ENCODE assay signal across 13 cellular contexts in the genomic region with DNA sequence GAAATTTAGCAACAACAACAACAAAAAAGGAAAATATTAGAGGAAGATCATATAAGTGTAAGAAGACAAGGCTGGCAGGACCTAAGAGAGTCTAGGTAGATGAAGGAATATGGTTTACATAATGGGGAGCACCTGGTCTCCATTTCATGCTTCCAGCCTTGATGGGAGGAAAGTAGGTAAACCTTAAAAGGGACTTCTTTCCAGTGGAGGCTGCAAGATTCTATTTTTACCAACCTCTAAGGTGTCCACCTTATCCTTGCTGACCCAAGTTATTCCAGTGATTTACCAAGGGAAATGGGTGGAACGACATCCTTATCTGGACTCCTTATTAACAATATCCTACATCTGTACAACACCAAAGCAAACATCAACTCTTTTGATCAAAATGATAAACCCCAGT. TPM values are rescaled to one million over a fixed set of nuclear protein-coding genes. Genes with fewer than 3 reads are reported as not detected.
DNase-seq lines count a peak whose midpoint lies in the region; ATAC-seq, FAIRE-seq and TF ChIP-seq lines count a peak whose summit lies in the region.
"Had no signal": no experiment of that assay in that cellular context is flagged by ENCODE, and none has a peak within 500 bp of the region (broad histone marks: within the 10 kb centered on the region; RNA-seq: fewer than 3 reads in every experiment).

No MANE protein-coding gene starts in this region.

- peak overlapping the region; percentile 98 for H3K27ac Mint-ChIP-seq in activated B cell treated with CpG ODN at 0.5 μM for 24 hours
- H3K27ac Mint-ChIP-seq in immature natural killer cell = peak overlapping the region; percentile 99 to 100 (median 100)
- H3K27ac Mint-ChIP-seq in stimulated activated naive CD8-positive, alpha-beta T cell treated with anti-CD3 and anti-CD28 coated beads, Interleukin-15, amount 100 ng/mL, for 72 hours = peak overlapping the region; percentile 92 to 100

- H3K27me3 Mint-ChIP-seq in activated T-cell treated with anti-CD3 and anti-CD28 coated beads, Interleukin-2, amount 50 U/mL, for 4 hours (ENCODE audit: low read depth) = peaks cover 2% of the 10 kb centered on the region
- H3K27me3 Mint-ChIP-seq in activated B cell treated with CpG ODN at 0.5 μM for 24 hours (peaks cover 4% of the 10 kb centered on the region), immature natural killer cell (ENCODE audit: low read depth in 3 of 3) (peaks cover 19 to 48% (median 38%) of the 10 kb centered on the region in 3 donors)
- no peaks in the 10 kb centered on the region for H3K27me3 Mint-ChIP-seq in stimulated activated naive CD8-positive, alpha-beta T cell treated with anti-CD3 and anti-CD28 coated beads, Interleukin-15, amount 100 ng/mL, for 72 hours

- FAIRE-seq in H54 (lab: Jason Lieb, UNC) = no peak
- FAIRE-seq: islet of Langerhans had no signal

- DNase-seq in activated T-cell treated with anti-CD3 and anti-CD28 coated beads, Interleukin-2, amount 50 U/mL, for 4 hours = no peak
- DNase-seq in activated T-cell treated with anti-CD3 and anti-CD28 coated beads, Interleukin-2, amount 50 U/mL, for 48 hours = no peak
- DNase-seq in activated B cell treated with CpG ODN at 0.5 μM for 24 hours = no peak
- no peak for DNase-seq in immature natural killer cell
- no peak for DNase-seq in stimulated activated naive CD8-positive, alpha-beta T cell treated with anti-CD3 and anti-CD28 coated beads, Interleukin-15, amount 100 ng/mL, for 72 hours
- no peak for DNase-seq in T1000 (lab: John Stamatoyannopoulos, UW)
- DNase-seq in H54 (ENCODE audit: insufficient read length, low spot score) = no peak
- DNase-seq in anterior cingulate cortex (lab: John Stamatoyannopoulos, UW) = no peak
- DNase-seq: cerebellar nuclear complex, KG1, NCI-H2081 treated with DMSO at 0.1 percent for 48 hours, occipital lobe had no signal

- CTCF ChIA-PET in activated B cell treated with CpG ODN at 0.5 μM for 24 hours (lab: Charles Lee) = interaction anchor here (0.8 to 8.0 kb wide), 2 partner anchors 10 to 74 kb away, joined by 3 to 324 read pairs; no protein-coding TSS in a partner anchor

- peak overlapping the region; percentile 84 for H3K4me3 Mint-ChIP-seq in activated T-cell treated with anti-CD3 and anti-CD28 coated beads, Interleukin-2, amount 50 U/mL, for 4 hours
- H3K4me3 Mint-ChIP-seq in activated B cell treated with CpG ODN at 0.5 μM for 24 hours = no peak overlapping the region
- peak overlapping the region; percentile 80 to 85 (median 82) for H3K4me3 Mint-ChIP-seq in immature natural killer cell
- peak overlapping the region; percentile 92 to 94 for H3K4me3 Mint-ChIP-seq in stimulated activated naive CD8-positive, alpha-beta T cell treated with anti-CD3 and anti-CD28 coated beads, Interleukin-15, amount 100 ng/mL, for 72 hours

- intact Hi-C loops in activated B cell treated with CpG ODN at 0.5 μM for 24 hours (cut with micrococcal nuclease) = no loop called here

- peaks cover 91% of the 10 kb centered on the region for H3K4me1 Mint-ChIP-seq in activated T-cell treated with anti-CD3 and anti-CD28 coated beads, Interleukin-2, amount 50 U/mL, for 4 hours (ENCODE audit: low read depth)
- H3K4me1 Mint-ChIP-seq in activated B cell treated with CpG ODN at 0.5 μM for 24 hours (peaks cover 91% of the 10 kb centered on the region), immature natural killer cell (peaks cover 94 to 96% of the 10 kb centered on the region in 2 donors)
- H3K4me1 Mint-ChIP-seq in stimulated activated naive CD8-positive, alpha-beta T cell treated with anti-CD3 and anti-CD28 coated beads, Interleukin-15, amount 100 ng/mL, for 72 hours = peaks cover 98% of the 10 kb centered on the region

- H3K36me3 Mint-ChIP-seq in activated T-cell treated with anti-CD3 and anti-CD28 coated beads, Interleukin-2, amount 50 U/mL, for 4 hours (ENCODE audit: insufficient read depth) = peaks cover 4% of the 10 kb centered on the region
- H3K36me3 Mint-ChIP-seq in activated B cell treated with CpG ODN at 0.5 μM for 24 hours (ENCODE audit: low read depth) (peaks cover 16% of the 10 kb centered on the region), immature natural killer cell (peaks cover 0 to 3% (median 0%) of the 10 kb centered on the region in 3 donors)

- no peak for TF ChIP-seq CTCF in activated B cell treated with CpG ODN at 0.5 μM for 24 hours (IDR thresholded peaks at IDR 0.05)

- ATAC-seq in activated T-cell treated with anti-CD3 and anti-CD28 coated beads, Interleukin-2, amount 50 U/mL, for 4 hours = no peak
- ATAC-seq in activated B cell treated with CpG ODN at 0.5 μM for 24 hours (ENCODE audit: low read depth) = no peak
- no peak for ATAC-seq in stimulated activated naive CD8-positive, alpha-beta T cell treated with anti-CD3 and anti-CD28 coated beads, Interleukin-15, amount 100 ng/mL, for 72 hours

- POLR2A ChIA-PET in activated B cell treated with CpG ODN at 0.5 μM for 24 hours (lab: Charles Lee) = interaction anchor here (1.3 to 4.7 kb wide), 2 partner anchors 8 to 10 kb away, joined by 6 to 42 read pairs; no protein-coding TSS in a partner anchor

- TF ChIP-seq POLR2A in H54 (IDR thresholded peaks at IDR 0.05; ENCODE audit: low read depth, low read length) = no peak

- no peaks in the 10 kb centered on the region for H3K9me3 Mint-ChIP-seq in activated T-cell treated with anti-CD3 and anti-CD28 coated beads, Interleukin-2, amount 50 U/mL, for 4 hours
- H3K9me3 Mint-ChIP-seq in activated B cell treated with CpG ODN at 0.5 μM for 24 hours (no peaks in the 10 kb centered on the region), immature natural killer cell (peaks cover 0 to 4% (median 2%) of the 10 kb centered on the region in 6 donors)
- H3K9me3 Mint-ChIP-seq in stimulated activated naive CD8-positive, alpha-beta T cell treated with anti-CD3 and anti-CD28 coated beads, Interleukin-15, amount 100 ng/mL, for 72 hours = no peaks in the 10 kb centered on the region

RNA-seq across cellular contexts. Expression of a gene that starts 30.0 kb away (rescaled TPM):
- total RNA-seq in activated T-cell treated with anti-CD3 and anti-CD28 coated beads, Interleukin-2, amount 50 U/mL, for 4 hours = 100 to 1,000 TPM; 287 to 323 (median 300) TPM
- 123 and 139 TPM in 2 replicates for total RNA-seq in activated B cell treated with CpG ODN at 0.5 μM for 24 hours
- 100 to 1,000 TPM; 602 to 622 (median 602) TPM for polyA plus RNA-seq in immature natural killer cell

RNA-seq across cellular contexts. Expression of a gene that starts 39.1 kb away (rescaled TPM):
- 1 to 10 TPM; 1.9 to 3.9 (median 2.1) TPM for total RNA-seq in activated T-cell treated with anti-CD3 and anti-CD28 coated beads, Interleukin-2, amount 50 U/mL, for 4 hours
- 12.1 and 13.0 TPM in 2 replicates for total RNA-seq in activated B cell treated with CpG ODN at 0.5 μM for 24 hours
- polyA plus RNA-seq in immature natural killer cell = 10 to 100 TPM; 16.2 to 37.5 (median 30.8) TPM
